ENCODE assay signal across 8 cellular contexts in the genomic region with DNA sequence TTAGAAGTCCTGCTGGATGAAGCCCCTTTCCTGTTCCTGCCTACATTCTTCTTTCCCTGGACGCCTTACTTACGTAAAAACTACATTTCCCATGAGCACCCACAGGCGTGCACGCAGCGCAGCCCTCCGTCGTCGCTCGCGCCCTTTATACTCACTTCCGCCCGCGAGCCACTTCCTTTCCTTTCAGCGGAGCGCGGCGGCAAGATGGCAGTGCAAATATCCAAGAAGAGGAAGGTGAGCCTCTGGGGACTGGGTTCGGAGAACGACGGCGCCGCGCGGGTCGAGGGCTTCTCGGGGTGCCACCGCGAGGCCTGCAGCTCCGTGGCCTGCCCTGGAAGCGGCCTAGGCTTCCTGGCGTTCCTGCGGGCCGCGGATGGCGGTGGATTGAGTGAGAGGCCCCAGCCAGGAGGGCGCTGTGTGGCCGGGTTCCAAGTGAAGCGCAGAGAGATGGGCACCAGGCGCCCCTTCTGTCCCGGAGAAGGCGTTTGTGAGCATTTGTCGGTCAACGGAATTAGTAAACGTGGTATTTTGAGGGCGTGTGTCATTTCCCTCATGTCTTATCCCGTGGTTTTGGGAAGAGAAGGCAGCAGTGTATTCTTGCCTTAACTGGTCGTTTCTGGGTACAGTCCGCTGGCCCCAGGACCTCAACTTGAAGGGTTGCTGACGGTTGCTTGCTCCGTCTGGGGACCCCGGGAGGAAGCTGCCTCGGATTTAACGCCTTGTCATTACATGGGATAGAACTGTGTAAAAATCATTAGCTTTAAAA. TPM values are rescaled to one million over a fixed set of nuclear protein-coding genes. Genes with fewer than 3 reads are reported as not detected.
DNase-seq lines count a peak whose midpoint lies in the region; ATAC-seq and TF ChIP-seq lines count a peak whose summit lies in the region.

A gene (plus strand): TSS at position 175 of the 766 bp plus-strand sequence. CDS start 30 bp downstream, at position 205.

- H3K27ac Mint-ChIP-seq in IgD-negative memory B cell, result peak within 1 kb of the TSS; percentile 82 to 98 (median 92)

- H3F3A ChIP-seq in PC-9 (ENCODE audit: insufficient read depth, low read depth), result peaks cover 50% of the 10 kb centered on the region

- peak; percentile 37; the same call in 1 of the 2 replicates for TF ChIP-seq CTCF in PC-9 (conservative IDR thresholded peaks at IDR 0.05)

- peak within 1 kb of the TSS; percentile 92 for H3K4me2 ChIP-seq in PC-9

- H2AFZ ChIP-seq in PC-9, result peak within 1 kb of the TSS; percentile 69

- H3K36me3 ChIP-seq in PC-9 (ENCODE audit: low read depth), result peaks cover 47% of the 10 kb centered on the region
- peaks cover 35 to 45% of the 10 kb centered on the region in 2 donors for H3K36me3 ChIP-seq in muscle layer of duodenum (ENCODE audit: control insufficient read depth in 1 of 2, insufficient read depth in 2 of 2, low read length in 2 of 2)

- H3K4me3 ChIP-seq in PC-9 (peak within 1 kb of the TSS; percentile 95), muscle layer of duodenum (ENCODE audit: low read depth in 1 of 2, low read length in 2 of 2) (peak within 1 kb of the TSS; percentile 90 to 93)

- POLR2A ChIA-PET in PC-9 (lab: Charles Lee; ENCODE audit: unreplicated experiment), result interaction anchor here (0.5 kb wide), 1 partner anchor 412 kb away, joined by 3 read pairs; no protein-coding TSS in a partner anchor

- H3K4me1 ChIP-seq in PC-9 (replicated peaks; ENCODE audit: insufficient read depth), result peaks cover 28% of the 10 kb centered on the region
- peaks cover 5 to 17% of the 10 kb centered on the region in 2 donors for H3K4me1 ChIP-seq in muscle layer of duodenum (ENCODE audit: control insufficient read depth in 1 of 2, insufficient read depth in 2 of 2, low read length in 2 of 2)

- peak within 1 kb of the TSS; percentile 95 for H3K27ac ChIP-seq in PC-9
- H3K27ac ChIP-seq in muscle layer of duodenum (ENCODE audit: low read length), result peak within 1 kb of the TSS; percentile 93

- H3K4me3 Mint-ChIP-seq in IgD-negative memory B cell, result peak within 1 kb of the TSS; percentile 93 to 97 (median 96)

- H3K27me3 Mint-ChIP-seq in IgD-negative memory B cell, result peaks cover 4% of the 10 kb centered on the region

- H3K9me3 Mint-ChIP-seq in IgD-negative memory B cell, result no peaks in the 10 kb centered on the region

- H3K9me3 ChIP-seq in PC-9 (ENCODE audit: insufficient read depth, low read depth), result no peaks in the 10 kb centered on the region
- no peaks in the 10 kb centered on the region for H3K9me3 ChIP-seq in muscle layer of duodenum (ENCODE audit: control insufficient read depth in 1 of 2, low read length in 2 of 2)

- ATAC-seq in GM21528 (IDR thresholded peaks at IDR 0.05; ENCODE audit: low FRiP score, unreplicated experiment) (peak; percentile 83), esophagus mucosa (peak; percentile 91)

- no peaks in the 10 kb centered on the region for H3K27me3 ChIP-seq in PC-9 (ENCODE audit: insufficient read depth, low read depth)
- no peaks in the 10 kb centered on the region for H3K27me3 ChIP-seq in muscle layer of duodenum (ENCODE audit: low read depth, low read length)

- no peaks in the 10 kb centered on the region for H3K36me3 Mint-ChIP-seq in IgD-negative memory B cell

- CTCF ChIA-PET in PC-9 (lab: Charles Lee), result interaction anchor here (0.7 kb wide), 1 partner anchor 11 kb away, joined by 3 read pairs; no protein-coding TSS in a partner anchor

- H4K20me1 ChIP-seq in PC-9 (ENCODE audit: insufficient read depth), result peaks cover 45% of the 10 kb centered on the region

- no TSS peak for BruUV-seq in PC-9 (replicated peaks; lab: Mats Ljungman, UMichigan)

- no peaks in the 10 kb centered on the region for H3K9me2 ChIP-seq in PC-9 (ENCODE audit: insufficient read depth)

- intact Hi-C loops in PC-9 (cut with micrococcal nuclease; ENCODE audit: unreplicated experiment), result no loop called here

- peaks cover 53% of the 10 kb centered on the region for H3K79me2 ChIP-seq in PC-9 (ENCODE audit: low read depth)

- H3K4me1 Mint-ChIP-seq in IgD-negative memory B cell, result peaks cover 18 to 37% (median 27%) of the 10 kb centered on the region in 3 donors

- DNase-seq in DMS153 treated with DMSO at 0.1 percent for 48 hours (lab: John Stamatoyannopoulos, UW; ENCODE audit: unreplicated experiment) (peak; percentile 85), PC-9 (peak; percentile 86 to 91)
- peak; percentile 87 for DNase-seq in activated T-cell treated with anti-CD3 and anti-CD28 coated beads, Interleukin-2, amount 50 U/mL, for 1 hour
- peak; percentile 78 to 85 for DNase-seq in stimulated activated CD8-positive, alpha-beta memory T cell treated with anti-CD3 and anti-CD28 coated beads, Interleukin-7, amount 100 ng/mL, for 4 hours (ENCODE audit: low read depth in 2 of 2)

RNA-seq across cellular contexts. Expression of the gene that starts here (rescaled TPM):
- 4,911 TPM for polyA plus RNA-seq in IgD-negative memory B cell
- total RNA-seq in PC-9 (2021), result 3,914 and 4,011 TPM in 2 replicates
- total RNA-seq in esophagus mucosa, result 2,660 TPM

Comparison
In these comparisons a context has a peak if more than half of its experiments do, and no peak if none do; other contexts are left out.
1. Peak in every context shown above with its lines: DNase-seq, ATAC-seq, H3K4me3 ChIP-seq and H3K27ac ChIP-seq.